1 cellular context compared by ENCODE assay signal in the genomic region with DNA sequence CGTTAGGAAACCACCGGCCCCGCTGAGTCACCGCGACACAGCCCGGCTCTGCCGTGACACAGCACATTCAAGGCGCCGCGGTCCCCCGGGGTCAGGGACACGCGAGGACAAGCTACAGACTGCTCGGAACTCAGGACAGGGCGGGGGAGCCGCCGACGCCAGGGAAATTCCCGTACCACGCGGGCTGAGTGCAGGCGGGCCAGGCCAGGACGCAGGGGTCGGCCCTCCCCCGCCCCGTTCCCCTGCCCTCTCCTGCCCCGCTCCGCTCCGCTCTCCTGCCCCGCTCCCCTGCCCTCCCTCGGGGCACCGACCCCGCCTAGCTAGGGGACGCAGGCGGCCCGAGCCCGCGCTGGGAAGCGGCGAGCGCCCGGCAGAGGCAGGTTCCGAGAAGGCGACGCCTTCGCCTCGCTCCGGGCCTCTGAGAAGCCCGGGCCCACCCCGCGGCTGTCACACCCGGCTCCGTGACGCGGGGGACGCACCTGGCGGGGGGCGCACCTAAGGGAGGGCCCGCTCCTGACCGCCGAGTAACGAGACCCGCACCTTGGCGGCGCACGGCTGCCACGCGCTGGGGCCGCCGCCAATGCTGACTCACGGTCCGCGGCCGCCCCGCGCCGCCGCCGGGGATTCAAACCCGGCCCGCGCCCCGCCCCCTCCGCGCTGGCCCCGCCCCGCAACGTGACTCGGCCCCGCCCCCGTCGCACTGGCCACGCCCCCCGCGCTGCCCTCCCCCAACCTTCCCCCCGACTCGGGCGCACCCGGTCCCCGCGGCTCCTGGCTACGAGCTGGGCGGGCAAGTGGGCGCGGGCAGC.
A peak's percentile ranks its signal among the peaks of the same experiment; 100 is the strongest.
TF ChIP-seq lines count a peak whose summit lies in the region.

No MANE protein-coding gene starts in this region.

TF ChIP-seq in WTC11, 78 proteins besides CTCF, POLR2A, EP300 and RAD21 (continued from another document):
- TF ChIP-seq, protein P1, sequence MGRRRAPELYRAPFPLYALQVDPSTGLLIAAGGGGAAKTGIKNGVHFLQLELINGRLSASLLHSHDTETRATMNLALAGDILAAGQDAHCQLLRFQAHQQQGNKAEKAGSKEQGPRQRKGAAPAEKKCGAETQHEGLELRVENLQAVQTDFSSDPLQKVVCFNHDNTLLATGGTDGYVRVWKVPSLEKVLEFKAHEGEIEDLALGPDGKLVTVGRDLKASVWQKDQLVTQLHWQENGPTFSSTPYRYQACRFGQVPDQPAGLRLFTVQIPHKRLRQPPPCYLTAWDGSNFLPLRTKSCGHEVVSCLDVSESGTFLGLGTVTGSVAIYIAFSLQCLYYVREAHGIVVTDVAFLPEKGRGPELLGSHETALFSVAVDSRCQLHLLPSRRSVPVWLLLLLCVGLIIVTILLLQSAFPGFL (CRISPR knock-in tag; IDR thresholded peaks at IDR 0.05; ENCODE audit: borderline replicate concordance): no peak
- TF ChIP-seq IRF2 (CRISPR knock-in tag; IDR thresholded peaks at IDR 0.05; ENCODE audit: borderline replicate concordance, low read depth) (no peak), ZBTB43 (CRISPR knock-in tag; IDR thresholded peaks at IDR 0.05) (no peak; the same call in 1 of the 2 replicates), ZMAT4 (CRISPR knock-in tag; IDR thresholded peaks at IDR 0.05) (no peak), ZNF263 (CRISPR knock-in tag; IDR thresholded peaks at IDR 0.05; ENCODE audit: low read depth) (no peak; the same call in 1 of the 2 replicates), MYBL2 (CRISPR knock-in tag; IDR thresholded peaks at IDR 0.05) (0 out of 2 replicates have a peak, but pooled peaks have one; percentile 17), HMGXB4 (CRISPR knock-in tag; IDR thresholded peaks at IDR 0.05) (peak; percentile 57), OVOL2 (CRISPR knock-in tag; IDR thresholded peaks at IDR 0.05; ENCODE audit: borderline replicate concordance) (no peak), SMAD3 (CRISPR knock-in tag; IDR thresholded peaks at IDR 0.05; ENCODE audit: borderline replicate concordance) (0 out of 2 replicates have a peak, but pooled peaks have one; percentile 37), TCF7 (CRISPR knock-in tag; IDR thresholded peaks at IDR 0.05; ENCODE audit: low read depth) (no peak), SOX15 (CRISPR knock-in tag; IDR thresholded peaks at IDR 0.05) (no peak), ZBTB21 (CRISPR knock-in tag; IDR thresholded peaks at IDR 0.05; ENCODE audit: borderline replicate concordance) (no peak), NFE2L1 (CRISPR knock-in tag; IDR thresholded peaks at IDR 0.05) (peak; percentile 81; the same call in 1 of the 2 replicates), PRRX2 (CRISPR knock-in tag; IDR thresholded peaks at IDR 0.05) (no peak), HMGA2 (CRISPR knock-in tag; IDR thresholded peaks at IDR 0.05) (no peak), ARID4B (CRISPR knock-in tag; IDR thresholded peaks at IDR 0.05; ENCODE audit: borderline replicate concordance) (no peak), SMAD4 (CRISPR knock-in tag; IDR thresholded peaks at IDR 0.05) (no peak), NR1H2 (CRISPR knock-in tag; IDR thresholded peaks at IDR 0.05) (no peak), ZNF219 (CRISPR knock-in tag; IDR thresholded peaks at IDR 0.05; ENCODE audit: borderline replicate concordance) (no peak), ZNF396 (CRISPR knock-in tag; IDR thresholded peaks at IDR 0.05; ENCODE audit: borderline replicate concordance) (no peak), NR2C2 (CRISPR knock-in tag; IDR thresholded peaks at IDR 0.05) (no peak), GRHL2 (CRISPR knock-in tag; IDR thresholded peaks at IDR 0.05; ENCODE audit: insufficient replicate concordance, severe bottlenecking) (no peak), TEAD1 (CRISPR knock-in tag; IDR thresholded peaks at IDR 0.05) (no peak; the same call in 1 of the 2 replicates), FOXP4 (CRISPR knock-in tag; IDR thresholded peaks at IDR 0.05) (no peak), TP53 (CRISPR knock-in tag; IDR thresholded peaks at IDR 0.05) (no peak), ZNF416 (CRISPR knock-in tag; IDR thresholded peaks at IDR 0.05) (0 out of 2 replicates have a peak, but pooled peaks have one; percentile 15), ZNF281 (CRISPR knock-in tag; IDR thresholded peaks at IDR 0.05) (no peak), RORB (CRISPR knock-in tag; IDR thresholded peaks at IDR 0.05) (no peak), NR3C1 (CRISPR knock-in tag; conservative IDR thresholded peaks at IDR 0.05; ENCODE audit: low read depth) (no peak)
- TF ChIP-seq, protein P2, sequence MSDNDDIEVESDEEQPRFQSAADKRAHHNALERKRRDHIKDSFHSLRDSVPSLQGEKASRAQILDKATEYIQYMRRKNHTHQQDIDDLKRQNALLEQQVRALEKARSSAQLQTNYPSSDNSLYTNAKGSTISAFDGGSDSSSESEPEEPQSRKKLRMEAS (CRISPR knock-in tag; IDR thresholded peaks at IDR 0.05): peak; percentile 68; the same call in 1 of the 2 replicates
- TF ChIP-seq, protein P3, sequence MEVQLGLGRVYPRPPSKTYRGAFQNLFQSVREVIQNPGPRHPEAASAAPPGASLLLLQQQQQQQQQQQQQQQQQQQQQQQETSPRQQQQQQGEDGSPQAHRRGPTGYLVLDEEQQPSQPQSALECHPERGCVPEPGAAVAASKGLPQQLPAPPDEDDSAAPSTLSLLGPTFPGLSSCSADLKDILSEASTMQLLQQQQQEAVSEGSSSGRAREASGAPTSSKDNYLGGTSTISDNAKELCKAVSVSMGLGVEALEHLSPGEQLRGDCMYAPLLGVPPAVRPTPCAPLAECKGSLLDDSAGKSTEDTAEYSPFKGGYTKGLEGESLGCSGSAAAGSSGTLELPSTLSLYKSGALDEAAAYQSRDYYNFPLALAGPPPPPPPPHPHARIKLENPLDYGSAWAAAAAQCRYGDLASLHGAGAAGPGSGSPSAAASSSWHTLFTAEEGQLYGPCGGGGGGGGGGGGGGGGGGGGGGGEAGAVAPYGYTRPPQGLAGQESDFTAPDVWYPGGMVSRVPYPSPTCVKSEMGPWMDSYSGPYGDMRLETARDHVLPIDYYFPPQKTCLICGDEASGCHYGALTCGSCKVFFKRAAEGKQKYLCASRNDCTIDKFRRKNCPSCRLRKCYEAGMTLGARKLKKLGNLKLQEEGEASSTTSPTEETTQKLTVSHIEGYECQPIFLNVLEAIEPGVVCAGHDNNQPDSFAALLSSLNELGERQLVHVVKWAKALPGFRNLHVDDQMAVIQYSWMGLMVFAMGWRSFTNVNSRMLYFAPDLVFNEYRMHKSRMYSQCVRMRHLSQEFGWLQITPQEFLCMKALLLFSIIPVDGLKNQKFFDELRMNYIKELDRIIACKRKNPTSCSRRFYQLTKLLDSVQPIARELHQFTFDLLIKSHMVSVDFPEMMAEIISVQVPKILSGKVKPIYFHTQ (CRISPR knock-in tag; IDR thresholded peaks at IDR 0.05): no peak
- TF ChIP-seq, protein P4, sequence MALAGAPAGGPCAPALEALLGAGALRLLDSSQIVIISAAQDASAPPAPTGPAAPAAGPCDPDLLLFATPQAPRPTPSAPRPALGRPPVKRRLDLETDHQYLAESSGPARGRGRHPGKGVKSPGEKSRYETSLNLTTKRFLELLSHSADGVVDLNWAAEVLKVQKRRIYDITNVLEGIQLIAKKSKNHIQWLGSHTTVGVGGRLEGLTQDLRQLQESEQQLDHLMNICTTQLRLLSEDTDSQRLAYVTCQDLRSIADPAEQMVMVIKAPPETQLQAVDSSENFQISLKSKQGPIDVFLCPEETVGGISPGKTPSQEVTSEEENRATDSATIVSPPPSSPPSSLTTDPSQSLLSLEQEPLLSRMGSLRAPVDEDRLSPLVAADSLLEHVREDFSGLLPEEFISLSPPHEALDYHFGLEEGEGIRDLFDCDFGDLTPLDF (CRISPR knock-in tag; IDR thresholded peaks at IDR 0.05): no peak; the same call in 1 of the 2 replicates
